ENCODE assay signal across 15 cellular contexts in genomic region chr12:46628176-46628575, GRCh38.
DNase-seq lines count a peak whose midpoint lies in the region; ATAC-seq and TF ChIP-seq lines count a peak whose summit lies in the region.
"Had no signal": no experiment of that assay in that cellular context is flagged by ENCODE, and none has a peak within 500 bp of the region (broad histone marks: within the 10 kb centered on the region; RNA-seq: fewer than 3 reads in every experiment).

No MANE protein-coding gene starts in this region.

- in situ Hi-C loops in GM23248 (cut with MboI): no loop called here

- no peak overlapping the region for H3K4me3 Mint-ChIP-seq in chondrocyte (ENCODE audit: unreplicated experiment)
- H3K4me3 Mint-ChIP-seq: B cell; CD8-positive, alpha-beta T cell; GM23338; HFFc6 had no signal

- H3K23ac ChIP-seq in trophoblast cell (ENCODE audit: low read length): no peak overlapping the region

- H3K36me3 Mint-ChIP-seq in chondrocyte (ENCODE audit: low read depth): no peaks in the 10 kb centered on the region
- H3K36me3 Mint-ChIP-seq: CD8-positive, alpha-beta T cell had no signal

- no peaks in the 10 kb centered on the region for H3K9me3 ChIP-seq in GM23248 (ENCODE audit: low read depth)
- H3K9me3 ChIP-seq in trophoblast cell (ENCODE audit: insufficient read depth, low read depth, low read length): no peaks in the 10 kb centered on the region
- H3K9me3 ChIP-seq: BLaER1 treated with 17β-estradiol and CSF1 and Interleukin-3, amounts not matched to agents 10 nM and 100 nM had no signal

- H3K14ac ChIP-seq in trophoblast cell (ENCODE audit: low read length): no peak overlapping the region

- H3K4me1 Mint-ChIP-seq in chondrocyte (ENCODE audit: low read depth): peaks cover 22% of the 10 kb centered on the region
- H3K4me1 Mint-ChIP-seq: B cell had no signal

- ATAC-seq in GM18498 (IDR thresholded peaks at IDR 0.05; ENCODE audit: unreplicated experiment) (no peak), GM21717 (IDR thresholded peaks at IDR 0.05; ENCODE audit: unreplicated experiment) (no peak)
- ATAC-seq: CD8-positive, alpha-beta T cell; GM23338; HCT116 had no signal

- H3K4me2 ChIP-seq in GM23248 (ENCODE audit: unreplicated experiment) (no peak overlapping the region), trophoblast cell (ENCODE audit: low read length) (no peak overlapping the region)
- H3K4me2 ChIP-seq: BLaER1 treated with 17β-estradiol and CSF1 and Interleukin-3, amounts not matched to agents 10 nM and 100 nM; GM23338 had no signal

- H3K18ac ChIP-seq in trophoblast cell (ENCODE audit: low read length): no peak overlapping the region

- no peaks in the 10 kb centered on the region for H4K20me1 ChIP-seq in GM23248 (ENCODE audit: insufficient read depth)
- H4K20me1 ChIP-seq: BLaER1 treated with 17β-estradiol and CSF1 and Interleukin-3, amounts not matched to agents 10 nM and 100 nM had no signal

- no peak for TF ChIP-seq CTCF in chondrocyte (IDR thresholded peaks at IDR 0.05)

- WGBS in GM23248 (ENCODE audit: low coverage in 1 of 2, low lambda C conversion rate in 2 of 2, missing lambda C conversion rate in 2 of 2), 2 experiments: 100% methylated on average over 1 of the region's 1 CpG
- no CpG with 5 or more reads among the region's 1 CpG for WGBS in trophoblast cell (ENCODE audit: extremely low coverage, insufficient coverage, insufficient read length)

- H3K27ac Mint-ChIP-seq in chondrocyte (ENCODE audit: unreplicated experiment): peak overlapping the region; percentile 1
- H3K27ac Mint-ChIP-seq: B cell; CD8-positive, alpha-beta T cell; GM23338; HFFc6 had no signal

- H3K9me2 ChIP-seq in GM23248 (ENCODE audit: insufficient read depth): no peaks in the 10 kb centered on the region

- H3K4me3 ChIP-seq in GM23248 (no peak overlapping the region), trophoblast cell (ENCODE audit: low read depth, low read length) (no peak overlapping the region)
- H3K4me3 ChIP-seq: BLaER1 treated with 17β-estradiol and CSF1 and Interleukin-3, amounts not matched to agents 10 nM and 100 nM; GM23338 had no signal

- H2BK120ac ChIP-seq in trophoblast cell (ENCODE audit: insufficient read depth, low read length, poor library complexity): no peak overlapping the region

- no peak overlapping the region for H4K91ac ChIP-seq in trophoblast cell (ENCODE audit: low read depth, low read length)

- no peak overlapping the region for H3K4ac ChIP-seq in trophoblast cell (ENCODE audit: low read depth, low read length)

- no peaks in the 10 kb centered on the region for H3K36me3 ChIP-seq in GM23248 (ENCODE audit: low read depth)
- H3K36me3 ChIP-seq in trophoblast cell (ENCODE audit: control insufficient read depth in 1 of 2, insufficient read depth in 2 of 2, low read length in 2 of 2): no peaks in the 10 kb centered on the region
- H3K36me3 ChIP-seq: BLaER1 treated with 17β-estradiol and CSF1 and Interleukin-3, amounts not matched to agents 10 nM and 100 nM had no signal

- no peak overlapping the region for H3K9ac ChIP-seq in GM23248
- H3K9ac ChIP-seq in trophoblast cell (ENCODE audit: low read length): no peak overlapping the region
- H3K9ac ChIP-seq: BLaER1 treated with 17β-estradiol and CSF1 and Interleukin-3, amounts not matched to agents 10 nM and 100 nM had no signal

- H3K79me2 ChIP-seq in GM23248 (ENCODE audit: insufficient read depth): no peaks in the 10 kb centered on the region
- no peaks in the 10 kb centered on the region for H3K79me2 ChIP-seq in trophoblast cell (ENCODE audit: control insufficient read depth, insufficient read depth, low read length, poor library complexity)

- H2BK12ac ChIP-seq in trophoblast cell (ENCODE audit: low read length): no peak overlapping the region

- H3K27ac ChIP-seq in GM23248 (no peak overlapping the region), trophoblast cell (ENCODE audit: low read depth, low read length) (no peak overlapping the region)
- H3K27ac ChIP-seq: BLaER1 treated with 17β-estradiol and CSF1 and Interleukin-3, amounts not matched to agents 10 nM and 100 nM; HL-60 had no signal

- no peaks in the 10 kb centered on the region for H3K27me3 Mint-ChIP-seq in chondrocyte (ENCODE audit: low read depth)
- H3K27me3 Mint-ChIP-seq: B cell had no signal

- no peak overlapping the region for H4K8ac ChIP-seq in trophoblast cell (ENCODE audit: low read depth, low read length)

- no peak overlapping the region for H2AK5ac ChIP-seq in trophoblast cell (ENCODE audit: low read length)

- H3F3A ChIP-seq in GM23248 (ENCODE audit: insufficient read depth): peaks cover 19% of the 10 kb centered on the region

- DNase-seq in GM23248: peak; percentile 32
- no peak for DNase-seq in chondrocyte (ENCODE audit: low spot score)
- DNase-seq in trophoblast cell: peak; percentile 16 to 39
- no peak for DNase-seq in central memory CD4-positive, alpha-beta T cell
- DNase-seq: CD8-positive, alpha-beta T cell; GDM1; HFFc6; KBM-7 had no signal

- H3K79me1 ChIP-seq in trophoblast cell (ENCODE audit: low read length): no peaks in the 10 kb centered on the region

- H3K9me3 Mint-ChIP-seq in chondrocyte (ENCODE audit: low read depth): peaks cover 5% of the 10 kb centered on the region
- H3K9me3 Mint-ChIP-seq: CD8-positive, alpha-beta T cell; GM23338; HFFc6 had no signal

- H2AFZ ChIP-seq in GM23248: no peak overlapping the region
- no peak overlapping the region for H2AFZ ChIP-seq in trophoblast cell (ENCODE audit: insufficient read depth, low read length, poor library complexity)
- H2AFZ ChIP-seq: GM23338 had no signal

- no peak overlapping the region for H4K12ac ChIP-seq in trophoblast cell (ENCODE audit: low read depth, low read length)

- H3K27me3 ChIP-seq in GM23248 (replicated peaks; ENCODE audit: insufficient read depth) (no peaks in the 10 kb centered on the region), trophoblast cell (ENCODE audit: insufficient read depth, low read length) (no peaks in the 10 kb centered on the region)
- H3K27me3 ChIP-seq: BLaER1 treated with 17β-estradiol and CSF1 and Interleukin-3, amounts not matched to agents 10 nM and 100 nM had no signal

- no peak overlapping the region for H2BK5ac ChIP-seq in trophoblast cell (ENCODE audit: low read depth, low read length, poor library complexity)

- H3K4me1 ChIP-seq in GM23248 (ENCODE audit: insufficient read depth) (peaks cover 30% of the 10 kb centered on the region), trophoblast cell (ENCODE audit: control insufficient read depth in 1 of 2, insufficient read depth in 2 of 2, low read length in 2 of 2) (no peaks in the 10 kb centered on the region)
- H3K4me1 ChIP-seq: BLaER1 treated with 17β-estradiol and CSF1 and Interleukin-3, amounts not matched to agents 10 nM and 100 nM had no signal

Comparison
In these comparisons a context has a peak if more than half of its experiments do, and no peak if none do; other contexts are left out.
1. DNase-seq: peak in GM23248 (single experiment) and trophoblast cell (2 of 2); none in chondrocyte (single experiment) and central memory CD4-positive, alpha-beta T cell (single experiment).